9 cellular contexts compared by ENCODE assay signal in genomic region chr3:150348500-150348899, GRCh38. TPM values are rescaled to one million over a fixed set of nuclear protein-coding genes. Genes with fewer than 3 reads are reported as not detected.
DNase-seq lines count a peak whose midpoint lies in the region; ATAC-seq, FAIRE-seq and TF ChIP-seq lines count a peak whose summit lies in the region.
"Had no signal": no experiment of that assay in that cellular context is flagged by ENCODE, and none has a peak within 500 bp of the region (broad histone marks: within the 10 kb centered on the region; RNA-seq: fewer than 3 reads in every experiment).

No MANE protein-coding gene starts in this region.

- no peaks in the 10 kb centered on the region for H3K36me3 Mint-ChIP-seq in astrocyte (ENCODE audit: low read depth, unreplicated experiment)
- H3K36me3 Mint-ChIP-seq in T-helper 17 cell (ENCODE audit: low read depth) = no peaks in the 10 kb centered on the region

- H4K20me1 ChIP-seq in astrocyte (ENCODE audit: insufficient read depth, low read length) = no peaks in the 10 kb centered on the region

- H3K36me3 ChIP-seq in astrocyte (ENCODE audit: insufficient read depth, low read length) = no peaks in the 10 kb centered on the region
- no peaks in the 10 kb centered on the region for H3K36me3 ChIP-seq in tibial artery

- H3K4me3 Mint-ChIP-seq in astrocyte (ENCODE audit: unreplicated experiment) (no peak overlapping the region), T-helper 17 cell (no peak overlapping the region)

- H3K9me3 Mint-ChIP-seq in astrocyte (ENCODE audit: unreplicated experiment) = no peaks in the 10 kb centered on the region

- H3K27ac ChIP-seq in astrocyte (ENCODE audit: low read depth, low read length) = peak overlapping the region; percentile 75
- peak overlapping the region; percentile 53 to 67 for H3K27ac ChIP-seq in tibial artery

- H3K27ac Mint-ChIP-seq in astrocyte (ENCODE audit: unreplicated experiment) (peak overlapping the region; percentile 71), T-helper 17 cell (no peak overlapping the region)

- H3K9me3 ChIP-seq in astrocyte (ENCODE audit: insufficient read depth, low read depth, low read length) (no peaks in the 10 kb centered on the region), tibial artery (no peaks in the 10 kb centered on the region), T-helper 17 cell (ENCODE audit: control insufficient read depth, low read length, poor library complexity, severe bottlenecking) (no peaks in the 10 kb centered on the region)

- H3K27me3 ChIP-seq in astrocyte (ENCODE audit: insufficient read depth, low read length) (no peaks in the 10 kb centered on the region), tibial artery (no peaks in the 10 kb centered on the region)

- no peak for DNase-seq in activated CD4-positive, CD25-positive, alpha-beta regulatory T cell treated with anti-CD3 and anti-CD28 coated beads, Interleukin-2, amount 50 U/mL, for 72 hours
- DNase-seq in astrocyte (ENCODE audit: low read depth) = peak; percentile 89
- DNase-seq in iris pigment epithelial cell (ENCODE audit: low read depth) = peak; percentile 94
- no peak for DNase-seq in tibial artery
- DNase-seq in central memory CD4-positive, alpha-beta T cell = no peak
- DNase-seq in T-helper 17 cell = no peak
- DNase-seq in middle frontal gyrus (ENCODE audit: extremely low spot score, low spot score) = no peak
- DNase-seq: activated T-cell treated with anti-CD3 and anti-CD28 coated beads, Interleukin-2, amount 50 U/mL, for 1 hour had no signal

- peak; percentile 38 to 49 for ATAC-seq in activated CD4-positive, CD25-positive, alpha-beta regulatory T cell treated with anti-CD3 and anti-CD28 coated beads, Interleukin-2, amount 50 U/mL, for 24 hours
- no peak for ATAC-seq in T-helper 17 cell

- H3K27me3 Mint-ChIP-seq in astrocyte (ENCODE audit: low read depth, unreplicated experiment) (no peaks in the 10 kb centered on the region), T-helper 17 cell (peaks cover 54% of the 10 kb centered on the region)

- intact Hi-C loops in tibial artery (cut with DNase I; ENCODE audit: low total_unique reads) = loop anchor here (10.0 kb wide), 1 partner anchor 94 kb away; no protein-coding TSS in a partner anchor

- TF ChIP-seq CTCF in astrocyte (IDR thresholded peaks at IDR 0.05; ENCODE audit: insufficient read depth, low read depth, low read length) = no peak
- TF ChIP-seq CTCF in tibial artery (IDR thresholded peaks at IDR 0.05) = no peak

- H3K4me2 ChIP-seq in astrocyte (ENCODE audit: low read length) = peak overlapping the region; percentile 68

- H2AFZ ChIP-seq in astrocyte (ENCODE audit: low read depth, low read length) = no peak overlapping the region

- peaks cover 35% of the 10 kb centered on the region for H3K4me1 ChIP-seq in astrocyte (ENCODE audit: insufficient read depth, low read length)
- H3K4me1 ChIP-seq in tibial artery = peaks cover 0 to 41% (median 33%) of the 10 kb centered on the region in 4 donors

- H3K79me2 ChIP-seq in astrocyte (ENCODE audit: insufficient read depth, low read length) = no peaks in the 10 kb centered on the region

- FAIRE-seq in astrocyte (lab: Jason Lieb, UNC) = peak; percentile 92

- H3K4me1 Mint-ChIP-seq in astrocyte (ENCODE audit: low read depth, unreplicated experiment) (peaks cover 60% of the 10 kb centered on the region), T-helper 17 cell (peaks cover 3% of the 10 kb centered on the region)

- H3K9ac ChIP-seq in astrocyte (ENCODE audit: low read length) = peak overlapping the region; percentile 52

- H3K4me3 ChIP-seq in astrocyte (ENCODE audit: insufficient read depth, low read depth, low read length) (peak overlapping the region; percentile 2), tibial artery (no peak overlapping the region)

RNA-seq across cellular contexts. Expression of gene TSC22D2, which starts 59.6 kb away (rescaled TPM):
- 99.4 and 116 TPM in 2 replicates for total RNA-seq in astrocyte
- 10 to 100 TPM; 37.8 to 51.6 TPM for total RNA-seq in T-helper 17 cell

Comparison
In these comparisons a context has a peak if more than half of its experiments do, and no peak if none do; other contexts are left out.
1. DNase-seq: peak in astrocyte (single experiment) and iris pigment epithelial cell (single experiment); none in activated CD4-positive, CD25-positive, alpha-beta regulatory T cell treated with anti-CD3 and anti-CD28 coated beads, Interleukin-2, amount 50 U/mL, for 72 hours (single experiment), tibial artery (0 of 2), central memory CD4-positive, alpha-beta T cell (single experiment), T-helper 17 cell (0 of 3) and middle frontal gyrus (single experiment).